In genomic region chr5:110790673-110791072, GRCh38 we compare ENCODE assay signal across 9 cellular contexts. TPM values are rescaled to one million over a fixed set of nuclear protein-coding genes. Genes with fewer than 3 reads are reported as not detected.
DNase-seq lines count a peak whose midpoint lies in the region; ATAC-seq and TF ChIP-seq lines count a peak whose summit lies in the region.
"Had no signal": no experiment of that assay in that cellular context is flagged by ENCODE, and none has a peak within 500 bp of the region (broad histone marks: within the 10 kb centered on the region; RNA-seq: fewer than 3 reads in every experiment).

No MANE protein-coding gene starts in this region.

- H3K79me1 ChIP-seq in mesendoderm (ENCODE audit: low read length): no peaks in the 10 kb centered on the region

- no peak for TF ChIP-seq CTCF in HFF-Myc (IDR thresholded peaks at IDR 0.05; ENCODE audit: low read depth, low read length, missing control alignments)
- TF ChIP-seq CTCF in kidney epithelial cell (IDR thresholded peaks at IDR 0.05; ENCODE audit: insufficient read depth, low read length, poor library complexity, severe bottlenecking): peak; percentile 3

- H4K8ac ChIP-seq in mesendoderm (ENCODE audit: low read depth, low read length): no peak overlapping the region

- no peaks in the 10 kb centered on the region for H3K4me1 ChIP-seq in mesendoderm (ENCODE audit: control insufficient read depth, low read depth, low read length)
- H3K4me1 ChIP-seq: psoas muscle had no signal

- H3K4me2 ChIP-seq in mesendoderm (ENCODE audit: low read length): no peak overlapping the region

- H3K56ac ChIP-seq in mesendoderm (ENCODE audit: low read length): no peak overlapping the region

- WGBS in mesendoderm (ENCODE audit: extremely low coverage, insufficient coverage, low lambda C conversion rate): no CpG with 5 or more reads among the region's 1 CpG

- ATAC-seq in GM18858 (IDR thresholded peaks at IDR 0.05; ENCODE audit: unreplicated experiment): no peak
- ATAC-seq: psoas muscle had no signal

- H3K27me3 ChIP-seq in kidney epithelial cell (ENCODE audit: control insufficient read depth, insufficient read depth, low read length) (no peaks in the 10 kb centered on the region), mesendoderm (ENCODE audit: insufficient read depth, low read length, poor library complexity) (no peaks in the 10 kb centered on the region)

- no peak overlapping the region for H3K4me3 ChIP-seq in HFF-Myc (replicated peaks; ENCODE audit: low read depth, low read length)
- no peak overlapping the region for H3K4me3 ChIP-seq in kidney epithelial cell (ENCODE audit: low read depth, low read length)
- no peak overlapping the region for H3K4me3 ChIP-seq in mesendoderm (ENCODE audit: low read length)
- H3K4me3 ChIP-seq: psoas muscle had no signal

- no peak overlapping the region for H2BK120ac ChIP-seq in mesendoderm (ENCODE audit: low read depth, low read length)

- H3K36me3 ChIP-seq in kidney epithelial cell (ENCODE audit: control insufficient read depth, insufficient read depth, low read length) (no peaks in the 10 kb centered on the region), mesendoderm (ENCODE audit: control insufficient read depth, insufficient read depth, low read length) (no peaks in the 10 kb centered on the region)

- no peak overlapping the region for H3K23ac ChIP-seq in mesendoderm (ENCODE audit: low read length)

- H2BK5ac ChIP-seq in mesendoderm (ENCODE audit: low read length): no peak overlapping the region

- H3K18ac ChIP-seq in mesendoderm (ENCODE audit: low read length): no peak overlapping the region

- H4K5ac ChIP-seq in mesendoderm (ENCODE audit: low read length): no peak overlapping the region

- H3K4ac ChIP-seq in mesendoderm (ENCODE audit: low read depth, low read length): no peak overlapping the region

- H3K27ac ChIP-seq in mesendoderm (ENCODE audit: low read depth, low read length): no peak overlapping the region
- H3K27ac ChIP-seq: psoas muscle had no signal

- H3K79me2 ChIP-seq in mesendoderm (ENCODE audit: control insufficient read depth, insufficient read depth, low read length): no peaks in the 10 kb centered on the region

- H3K9ac ChIP-seq in mesendoderm (ENCODE audit: low read length): no peak overlapping the region

- H2AK5ac ChIP-seq in mesendoderm (ENCODE audit: low read length): no peak overlapping the region

- DNase-seq in AG08396 (ENCODE audit: low spot score) (peak; percentile 28), HFF-Myc (ENCODE audit: extremely low read depth, low read depth) (peak; percentile 7), amniotic stem cell (lab: John Stamatoyannopoulos, UW) (peak; percentile 32), kidney epithelial cell (ENCODE audit: low read depth) (no peak), ureter (ENCODE audit: low spot score) (no peak), cerebellar cortex (ENCODE audit: low spot score) (no peak), mesendoderm (no peak)
- DNase-seq: psoas muscle had no signal

- no peak overlapping the region for H2BK15ac ChIP-seq in mesendoderm (replicated peaks; ENCODE audit: low read depth)

RNA-seq across cellular contexts. Expression of gene SLC25A46, which starts 51.9 kb away (rescaled TPM):
- 53.6 and 54.9 TPM in 2 replicates for total RNA-seq in kidney epithelial cell
- total RNA-seq in ureter: 45.0 TPM
- 19.4 TPM for polyA plus RNA-seq in mesendoderm (2013, experiment 1 of 2)
- polyA plus RNA-seq in mesendoderm (2013, experiment 2 of 2): 19.8 TPM

Comparison
In these comparisons a context has a peak if more than half of its experiments do, and no peak if none do; other contexts are left out.
1. DNase-seq: peak in AG08396 (single experiment), HFF-Myc (single experiment) and amniotic stem cell (single experiment); none in kidney epithelial cell (single experiment), ureter (single experiment), cerebellar cortex (single experiment) and mesendoderm (single experiment).